ENCODE assay signal across 25 cellular contexts in the genomic region with DNA sequence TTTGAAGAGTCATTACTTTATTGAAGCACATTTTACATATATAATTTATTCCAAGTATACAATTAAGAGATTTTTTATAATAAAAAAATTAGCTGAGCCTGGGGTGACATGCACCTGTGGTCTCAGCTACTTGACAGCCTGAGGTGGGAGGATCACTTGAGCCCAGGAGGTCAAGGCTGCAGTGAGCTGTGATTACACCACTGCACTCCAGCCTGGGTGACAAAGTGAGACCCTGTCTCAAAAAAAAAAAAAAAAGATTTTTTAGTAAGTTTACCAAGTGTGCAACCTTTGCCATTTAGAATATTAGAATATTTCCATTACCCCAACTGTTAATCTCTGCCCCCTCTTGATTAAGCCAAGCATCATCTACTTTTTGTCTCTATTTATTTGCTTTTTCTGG.
"Had no signal": no experiment of that assay in that cellular context is flagged by ENCODE, and none has a peak within 500 bp of the region (broad histone marks: within the 10 kb centered on the region; RNA-seq: fewer than 3 reads in every experiment).

No MANE protein-coding gene starts in this region.

- H3K27me3 Mint-ChIP-seq: activated CD4-positive, alpha-beta memory T cell treated with anti-CD3 and anti-CD28 coated beads, Interleukin-2, amount 10 ng/mL, durations not matched to agents 7 days and 5 days; activated CD4-positive, alpha-beta T cell treated with anti-CD3 and anti-CD28 coated beads for 36 hours had no signal

- H3K9me3 ChIP-seq: adrenal gland, SJCRH30, SK-N-SH had no signal

- H3K27me3 ChIP-seq: adrenal gland, body of pancreas, SJCRH30 had no signal

- H3K4me3 Mint-ChIP-seq: activated CD4-positive, alpha-beta memory T cell treated with anti-CD3 and anti-CD28 coated beads, Interleukin-2, amount 10 ng/mL, durations not matched to agents 7 days and 5 days; activated CD4-positive, alpha-beta T cell treated with anti-CD3 and anti-CD28 coated beads for 36 hours; activated naive CD8-positive, alpha-beta T cell treated with anti-CD3 and anti-CD28 coated beads, Interleukin-2, amount 10 ng/mL, durations not matched to agents 7 days and 5 days had no signal

- DNase-seq: activated CD4-positive, alpha-beta memory T cell treated with anti-CD3 and anti-CD28 coated beads, Interleukin-2, amount 10 ng/mL, durations not matched to agents 7 days and 5 days; activated CD4-positive, alpha-beta T cell treated with anti-CD3 and anti-CD28 coated beads for 36 hours; activated CD4-positive, alpha-beta T cell treated with anti-CD3 and anti-CD28 coated beads, Interleukin-2, amount 50 U/mL, for 1 hour; activated naive CD4-positive, alpha-beta T cell treated with anti-CD3 and anti-CD28 coated beads, Interleukin-2, amount 50 U/mL, for 16 hours; activated naive CD8-positive, alpha-beta T cell treated with anti-CD3 and anti-CD28 coated beads, Interleukin-2, amount 10 ng/mL, durations not matched to agents 7 days and 5 days; activated T-cell treated with anti-CD3 and anti-CD28 coated beads for 4 hours; adrenal gland; anterior cingulate cortex; body of pancreas; central memory CD4-positive, alpha-beta T cell; MM.1S; NCI-H1105; NCI-H1436; NCI-H1694 treated with DMSO at 0.1 percent for 48 hours; NCI-H2029 treated with DMSO at 0.1 percent for 48 hours; NCI-H510A treated with DMSO at 0.1 percent for 48 hours; NCI-H69; NK-92 treated with Interleukin-12 subunit alpha and Interleukin-12 subunit beta, amount 100 ng/mL, for 24 hours; Right ventricle myocardium superior; SJCRH30; SK-N-SH; T-helper 1 cell had no signal

- H3K27ac Mint-ChIP-seq: activated CD4-positive, alpha-beta memory T cell treated with anti-CD3 and anti-CD28 coated beads, Interleukin-2, amount 10 ng/mL, durations not matched to agents 7 days and 5 days; activated CD4-positive, alpha-beta T cell treated with anti-CD3 and anti-CD28 coated beads for 36 hours; activated naive CD8-positive, alpha-beta T cell treated with anti-CD3 and anti-CD28 coated beads, Interleukin-2, amount 10 ng/mL, durations not matched to agents 7 days and 5 days had no signal

- H3K27ac ChIP-seq: adrenal gland, body of pancreas, KMS-11, SJCRH30 had no signal

- H3K4me1 Mint-ChIP-seq: activated CD4-positive, alpha-beta memory T cell treated with anti-CD3 and anti-CD28 coated beads, Interleukin-2, amount 10 ng/mL, durations not matched to agents 7 days and 5 days had no signal

- H3K4me2 ChIP-seq: KMS-11, SK-N-SH had no signal

- H3K4me3 ChIP-seq: adrenal gland, body of pancreas, SJCRH30 had no signal

- H3K36me3 ChIP-seq: adrenal gland, SJCRH30 had no signal

- H3K9ac ChIP-seq: KMS-11, SK-N-SH had no signal

- ATAC-seq: activated CD4-positive, alpha-beta T cell treated with anti-CD3 and anti-CD28 coated beads for 36 hours; body of pancreas; Panc1 had no signal

- H3K4me1 ChIP-seq: adrenal gland, SJCRH30 had no signal

- FAIRE-seq: bronchial epithelial cell had no signal
